ENCODE assay signal across 9 cellular contexts in the genomic region with DNA sequence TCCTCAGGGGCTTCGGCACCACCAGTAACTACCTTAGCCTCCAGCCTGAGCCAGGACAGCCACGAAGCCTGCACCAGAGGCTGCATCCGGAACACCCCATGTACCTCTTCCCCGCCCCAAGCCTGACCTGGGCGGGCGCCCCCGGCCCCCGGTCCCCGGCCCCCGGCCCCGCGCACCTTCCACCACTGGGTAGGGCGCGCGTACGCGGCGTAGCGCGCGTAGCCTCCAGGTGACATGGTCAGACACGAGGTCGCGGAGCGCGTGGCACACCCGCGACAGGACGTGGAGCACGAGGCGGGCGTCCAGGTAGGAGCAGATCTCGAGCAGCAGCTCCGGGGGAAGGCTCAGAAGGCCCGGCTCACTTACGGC. TPM values are rescaled to one million over a fixed set of nuclear protein-coding genes. Genes with fewer than 3 reads are reported as not detected.
DNase-seq lines count a peak whose midpoint lies in the region; ATAC-seq and TF ChIP-seq lines count a peak whose summit lies in the region.
"Had no signal": no experiment of that assay in that cellular context is flagged by ENCODE, and none has a peak within 500 bp of the region (broad histone marks: within the 10 kb centered on the region; RNA-seq: fewer than 3 reads in every experiment).

No MANE protein-coding gene starts in this region.

- peaks cover 12 to 15% of the 10 kb centered on the region in 2 donors for H3K4me1 ChIP-seq in duodenal mucosa (ENCODE audit: control insufficient read depth in 1 of 2, insufficient read depth in 2 of 2, low read length in 2 of 2)

- POLR2A ChIA-PET in AG04450 (lab: Yijun Ruan, JAX), result interaction anchor here (0.6 to 2.1 kb wide), 5 partner anchors 14 to 70 kb away, joined by 3 to 9 read pairs (median 3); a partner anchor contains a TSS
- POLR2A ChIA-PET in naive thymus-derived CD8-positive, alpha-beta T cell (lab: Charles Lee), result interaction anchor here (0.8 to 3.2 kb wide), 14 partner anchors 10 to 195 kb away, joined by 3 to 19 read pairs (median 4); a partner anchor contains a TSS

- TF ChIP-seq CTCF in AG04450 (IDR thresholded peaks at IDR 0.05; ENCODE audit: low read depth, low read length), result no peak
- TF ChIP-seq CTCF in NB4 (IDR thresholded peaks at IDR 0.05; ENCODE audit: low read depth, low read length), result no peak

- H3K27me3 Mint-ChIP-seq in naive thymus-derived CD8-positive, alpha-beta T cell, result no peaks in the 10 kb centered on the region

- no peak for TF ChIP-seq POLR2A in NB4 (IDR thresholded peaks at IDR 0.05; ENCODE audit: extremely low read depth, insufficient read length)

- no peaks in the 10 kb centered on the region for H3K9me3 ChIP-seq in AG04450 (ENCODE audit: control insufficient read depth, insufficient read depth, low read length)
- H3K9me3 ChIP-seq in duodenal mucosa (ENCODE audit: control insufficient read depth in 1 of 2, low read length in 2 of 2), result no peaks in the 10 kb centered on the region

- H3K27me3 ChIP-seq in AG04450 (ENCODE audit: control insufficient read depth, insufficient read depth, low read length), result no peaks in the 10 kb centered on the region
- H3K27me3 ChIP-seq in duodenal mucosa (ENCODE audit: control insufficient read depth in 1 of 2, insufficient read depth in 2 of 2, low read length in 2 of 2), result no peaks in the 10 kb centered on the region

- H3K9ac ChIP-seq in duodenal mucosa (ENCODE audit: low read depth in 1 of 2, low read length in 2 of 2), result peak overlapping the region; percentile 83 to 86

- ATAC-seq in GM19455 (IDR thresholded peaks at IDR 0.05; ENCODE audit: unreplicated experiment), result peak; percentile 7
- ATAC-seq in naive thymus-derived CD8-positive, alpha-beta T cell, result peak; percentile 26 to 34
- no peak for ATAC-seq in GM21360 (IDR thresholded peaks at IDR 0.05; ENCODE audit: unreplicated experiment)
- ATAC-seq in GM19395 (IDR thresholded peaks at IDR 0.05; ENCODE audit: unreplicated experiment), result no peak

- H3K27ac Mint-ChIP-seq in naive thymus-derived CD8-positive, alpha-beta T cell, result peak overlapping the region in 7 of 10 donors; percentile 75 to 99 (median 98)

- DNase-seq in AG04450 (ENCODE audit: low read depth, low spot score) (no peak), NB4 (ENCODE audit: low read depth) (no peak), HCEC 1CT (no peak)
- DNase-seq in naive thymus-derived CD8-positive, alpha-beta T cell, result no peak

- H3K36me3 ChIP-seq in duodenal mucosa (ENCODE audit: control insufficient read depth in 1 of 2, insufficient read depth in 2 of 2, low read length in 2 of 2), result peaks cover 1 to 11% of the 10 kb centered on the region in 2 donors

- H3K4me1 Mint-ChIP-seq in naive thymus-derived CD8-positive, alpha-beta T cell, result peaks cover 4 to 19% (median 8%) of the 10 kb centered on the region in 4 donors

- H3K4me3 ChIP-seq in AG04450 (ENCODE audit: low read depth, low read length), result peak overlapping the region; percentile 96
- peak overlapping the region; percentile 81 for H3K4me3 ChIP-seq in NB4 (ENCODE audit: low read depth, low read length)
- peak overlapping the region; percentile 91 to 98 for H3K4me3 ChIP-seq in duodenal mucosa (ENCODE audit: low read depth in 1 of 2, low read length in 2 of 2)

- peaks cover 0 to 4% (median 0%) of the 10 kb centered on the region in 3 donors for H3K36me3 Mint-ChIP-seq in naive thymus-derived CD8-positive, alpha-beta T cell

- CTCF ChIA-PET in AG04450 (lab: Charles Lee), result interaction anchor here (0.6 to 1.1 kb wide), 4 partner anchors 9 to 152 kb away, joined by 3 to 5 read pairs (median 4); no protein-coding TSS in a partner anchor

- H3K27ac ChIP-seq in AG04450 (ENCODE audit: low read depth, low read length) (no peak overlapping the region), duodenal mucosa (ENCODE audit: low read depth, low read length) (no peak overlapping the region)

- H3K9me3 Mint-ChIP-seq in naive thymus-derived CD8-positive, alpha-beta T cell, result no peaks in the 10 kb centered on the region

- peak overlapping the region; percentile 87 to 96 (median 92) for H3K4me3 Mint-ChIP-seq in naive thymus-derived CD8-positive, alpha-beta T cell

RNA-seq across cellular contexts. Expression of a gene that starts 0.5 kb away (rescaled TPM):
- 4.8 and 7.2 TPM in 2 replicates for polyA plus RNA-seq in AG04450 (2011; rRNA removed)
- 3.0 and 5.3 TPM in 2 replicates for polyA minus RNA-seq in AG04450 (2011; rRNA and poly(A)+ RNA removed)
- 1 to 10 TPM; 2.8 to 2.9 TPM for total RNA-seq in naive thymus-derived CD8-positive, alpha-beta T cell
- 1 to 10 TPM; 4.3 to 5.7 (median 5.4) TPM for polyA plus RNA-seq in naive thymus-derived CD8-positive, alpha-beta T cell

RNA-seq across cellular contexts. Expression of a gene that starts 8.2 kb away (rescaled TPM):
- polyA plus RNA-seq in AG04450 (2011; rRNA removed), result not detected in 2 replicates
- polyA minus RNA-seq in AG04450 (2011; rRNA and poly(A)+ RNA removed), result not detected in 2 replicates
- not detected for total RNA-seq in naive thymus-derived CD8-positive, alpha-beta T cell
- not detected for polyA plus RNA-seq in naive thymus-derived CD8-positive, alpha-beta T cell
- total RNA-seq: lung microvascular endothelial cell had no signal

RNA-seq across cellular contexts. Expression of a gene that starts 14.3 kb away (rescaled TPM):
- polyA plus RNA-seq in AG04450 (2011; rRNA removed), result 53.4 and 59.1 TPM in 2 replicates
- polyA minus RNA-seq in AG04450 (2011; rRNA and poly(A)+ RNA removed), result 49.0 and 49.4 TPM in 2 replicates
- total RNA-seq in naive thymus-derived CD8-positive, alpha-beta T cell, result 100 to 1,000 TPM; 219 to 224 TPM
- 100 to 1,000 TPM in 1 of 3 donors, 10 to 100 TPM in 2; 74.8 to 108 (median 88.9) TPM for polyA plus RNA-seq in naive thymus-derived CD8-positive, alpha-beta T cell

RNA-seq across cellular contexts. Expression of a gene that starts 27.8 kb away (rescaled TPM):
- polyA plus RNA-seq in AG04450 (2011; rRNA removed), result 47.3 and 58.8 TPM in 2 replicates
- polyA minus RNA-seq in AG04450 (2011; rRNA and poly(A)+ RNA removed), result 187 and 198 TPM in 2 replicates
- total RNA-seq in naive thymus-derived CD8-positive, alpha-beta T cell, result 10 to 100 TPM; 80.5 to 81.7 TPM
- 1 to 10 TPM; 2.0 to 3.1 (median 2.6) TPM for polyA plus RNA-seq in naive thymus-derived CD8-positive, alpha-beta T cell

RNA-seq across cellular contexts. Expression of a gene that starts 29.4 kb away (rescaled TPM):
- 5.3 and 6.5 TPM in 2 replicates for polyA plus RNA-seq in AG04450 (2011; rRNA removed)
- 5.8 and 7.0 TPM in 2 replicates for polyA minus RNA-seq in AG04450 (2011; rRNA and poly(A)+ RNA removed)
- 10 to 100 TPM; 17.6 to 22.7 TPM for total RNA-seq in naive thymus-derived CD8-positive, alpha-beta T cell
- polyA plus RNA-seq in naive thymus-derived CD8-positive, alpha-beta T cell, result 10 to 100 TPM; 12.6 to 19.9 (median 12.9) TPM

Comparison
In these comparisons a context has a peak if more than half of its experiments do, and no peak if none do; other contexts are left out.
1. ATAC-seq: peak in GM19455 (single experiment) and naive thymus-derived CD8-positive, alpha-beta T cell (2 of 2); none in GM21360 (single experiment) and GM19395 (single experiment).
2. Peak in every context shown above with its lines, with median percentiles within 50 percentile points of each other: H3K4me3 ChIP-seq.